Comparison of ENCODE assay signal across 8 cellular contexts in the genomic region with DNA sequence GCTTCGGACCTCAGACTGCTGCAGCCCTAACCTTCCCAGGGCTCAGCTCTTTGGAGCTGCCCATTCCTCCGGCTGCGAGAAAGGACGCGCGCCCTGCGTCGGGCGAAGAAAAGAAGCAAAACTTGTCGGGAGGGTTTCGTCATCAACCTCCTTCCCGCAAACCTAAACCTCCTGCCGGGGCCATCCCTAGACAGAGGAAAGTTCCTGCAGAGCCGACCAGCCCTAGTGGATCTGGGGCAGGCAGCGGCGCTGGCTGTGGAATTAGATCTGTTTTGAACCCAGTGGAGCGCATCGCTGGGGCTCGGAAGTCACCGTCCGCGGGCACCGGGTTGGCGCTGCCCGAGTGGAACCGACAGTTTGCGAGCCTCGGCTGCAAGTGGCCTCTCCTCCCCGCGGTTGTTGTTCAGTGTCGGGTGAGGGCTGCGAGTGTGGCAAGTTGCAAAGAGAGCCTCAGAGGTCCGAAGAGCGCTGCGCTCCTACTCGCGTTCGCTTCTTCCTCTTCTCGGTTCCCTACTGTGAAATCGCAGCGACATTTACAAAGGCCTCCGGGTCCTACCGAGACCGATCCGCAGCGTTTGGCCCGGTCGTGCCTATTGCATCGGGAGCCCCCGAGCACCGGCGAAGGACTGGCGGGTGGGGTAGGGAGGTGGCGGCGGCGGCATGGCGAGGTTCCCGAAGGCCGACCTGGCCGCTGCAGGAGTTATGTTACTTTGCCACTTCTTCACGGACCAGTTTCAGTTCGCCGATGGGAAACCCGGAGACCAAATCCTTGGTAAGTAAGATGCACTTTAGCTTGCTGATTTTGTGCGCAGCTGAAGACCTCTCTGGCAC. TPM values are rescaled to one million over a fixed set of nuclear protein-coding genes. Genes with fewer than 3 reads are reported as not detected.
DNase-seq lines count a peak whose midpoint lies in the region; ATAC-seq, FAIRE-seq and TF ChIP-seq lines count a peak whose summit lies in the region.

TSS of gene PLXDC2 (plus strand) at position 13 of the 831 bp plus-strand sequence.

- in situ Hi-C loops in HepG2 (cut with HindIII; ENCODE audit: extremely low pct_ligation_motif_present, low pct_unique_long_range_greater_than_20kb), result no loop called here

- H3K9me3 ChIP-seq in Caco-2 (no peaks in the 10 kb centered on the region), HepG2 (ENCODE audit: low read length) (no peaks in the 10 kb centered on the region), stomach smooth muscle (ENCODE audit: control insufficient read depth in 2 of 2, low read length in 2 of 2) (no peaks in the 10 kb centered on the region)

- CTCF ChIA-PET in Caco-2 (lab: Charles Lee), result no interaction called here
- CTCF ChIA-PET in HepG2 (lab: Yijun Ruan, JAX; ENCODE audit: low intra/inter-chr PET ratio, low total read pairs), result no interaction called here

- 12% methylated on average over 39 of the region's 65 CpGs for WGBS in HepG2 (ENCODE audit: low lambda C conversion rate)

- peaks cover 33% of the 10 kb centered on the region for H3K27me3 Mint-ChIP-seq in Caco-2 (ENCODE audit: insufficient read depth, unreplicated experiment)

- DNase-seq in Caco-2, result peak in 1 of 2 experiments; percentile 30
- peak; percentile 59 for DNase-seq in H7
- DNase-seq in OCI-M1 (lab: John Stamatoyannopoulos, UW), result peak; percentile 81
- peak; percentile 30 for DNase-seq in dermis blood vessel endothelial cell
- no peak for DNase-seq in HepG2 (ENCODE audit: low spot score)
- no peak for DNase-seq in GM19239 (ENCODE audit: insufficient read length, low spot score)

- H3K27ac ChIP-seq in HepG2 (ENCODE audit: extremely low read length, insufficient read depth, low read length) (no peak within 1 kb of the TSS), stomach smooth muscle (ENCODE audit: low read length) (peak within 1 kb of the TSS; percentile 66)

- no peak for TF ChIP-seq POLR2A in HepG2 (IDR thresholded peaks at IDR 0.05; ENCODE audit: insufficient read depth in 1 of 2, low read depth in 2 of 2, low read length in 2 of 2)

- POLR2A ChIA-PET in Caco-2 (lab: Charles Lee) (interaction anchor here (0.6 kb wide), 1 partner anchor 1469 kb away, joined by 9 read pairs; no protein-coding TSS in a partner anchor), HepG2 (lab: Yijun Ruan, JAX) (no interaction called here)

- no peaks in the 10 kb centered on the region for H3K36me3 ChIP-seq in Caco-2 (ENCODE audit: control insufficient read depth, insufficient read depth, low read length)
- no peaks in the 10 kb centered on the region for H3K36me3 ChIP-seq in H7 (replicated peaks; ENCODE audit: control insufficient read depth, insufficient read depth, low read length)
- H3K36me3 ChIP-seq in HepG2 (replicated peaks in 1 of 2; ENCODE audit: control insufficient read depth in 1 of 2, insufficient read depth in 2 of 2, low read length in 2 of 2), result no peaks in the 10 kb centered on the region
- no peaks in the 10 kb centered on the region for H3K36me3 ChIP-seq in stomach smooth muscle (ENCODE audit: control insufficient read depth in 2 of 2, insufficient read depth in 2 of 2, low read length in 2 of 2)

- peak within 1 kb of the TSS; percentile 65 for H3K4me2 ChIP-seq in HepG2 (ENCODE audit: low read depth, low read length)

- H3K9me3 Mint-ChIP-seq in Caco-2 (ENCODE audit: unreplicated experiment), result no peaks in the 10 kb centered on the region

- BruUV-seq in Caco-2 (replicated peaks; lab: Mats Ljungman, UMichigan) (no TSS peak), HepG2 (replicated peaks; lab: Mats Ljungman, UMichigan) (no TSS peak)

- no peaks in the 10 kb centered on the region for H3K4me1 Mint-ChIP-seq in Caco-2 (ENCODE audit: low read depth, unreplicated experiment)

- H3K36me3 Mint-ChIP-seq in Caco-2 (ENCODE audit: insufficient read depth, unreplicated experiment), result no peaks in the 10 kb centered on the region

- H3K4me1 ChIP-seq in Caco-2 (no peaks in the 10 kb centered on the region), HepG2 (ENCODE audit: insufficient read depth, low read length) (peaks cover 11% of the 10 kb centered on the region; the same call in 1 of the 2 replicates), stomach smooth muscle (ENCODE audit: control insufficient read depth, insufficient read depth, low read length) (peaks cover 3% of the 10 kb centered on the region)

- TF ChIP-seq RAD21 in HepG2 (CRISPR knock-in tag; IDR thresholded peaks at IDR 0.05), result no peak

- H3K27me3 ChIP-seq in Caco-2 (replicated peaks; ENCODE audit: control insufficient read depth, insufficient read depth, low read length) (peaks cover 8% of the 10 kb centered on the region), H7 (ENCODE audit: control insufficient read depth, insufficient read depth, low read length) (peaks cover 2% of the 10 kb centered on the region; the same call in 1 of the 2 replicates), HepG2 (ENCODE audit: control insufficient read depth in 1 of 2, insufficient read depth in 2 of 2, low read length in 2 of 2) (peaks cover 3 to 25% of the 10 kb centered on the region in 2 experiments; a peak in 3 of 5 replicates), stomach smooth muscle (ENCODE audit: control insufficient read depth in 1 of 2, insufficient read depth in 2 of 2, low read length in 2 of 2) (no peaks in the 10 kb centered on the region)

- peak within 1 kb of the TSS; percentile 89 for H3K4me3 Mint-ChIP-seq in Caco-2 (ENCODE audit: unreplicated experiment)

- TF ChIP-seq EP300 in HepG2 (IDR thresholded peaks at IDR 0.05; ENCODE audit: low read depth in 2 of 2, low read length in 2 of 2) (no peak), HepG2 (CRISPR knock-in tag; IDR thresholded peaks at IDR 0.05; ENCODE audit: borderline replicate concordance) (no peak)

- ATAC-seq in HepG2 (peak; percentile 65), HG02763 (IDR thresholded peaks at IDR 0.05; ENCODE audit: unreplicated experiment) (no peak)

- intact Hi-C loops in Caco-2 (cut with micrococcal nuclease; ENCODE audit: unreplicated experiment) (loop anchor here (5.0 to 10.0 kb wide), 2 partner anchors 96 to 1132 kb away; no protein-coding TSS in a partner anchor), HepG2 (cut with micrococcal nuclease; ENCODE audit: unreplicated experiment) (loop anchor here (5.0 kb wide), 1 partner anchor 951 kb away; no protein-coding TSS in a partner anchor)

- peak within 1 kb of the TSS; percentile 51 for H3K4me3 ChIP-seq in Caco-2 (ENCODE audit: low read depth, low read length)
- peak within 1 kb of the TSS; percentile 95 for H3K4me3 ChIP-seq in H7 (ENCODE audit: insufficient read depth, low read depth, low read length)
- peak within 1 kb of the TSS; percentile 41 to 64 (median 55) for H3K4me3 ChIP-seq in HepG2 (replicated peaks in 1 of 3; ENCODE audit: insufficient read depth in 1 of 3, low read depth in 2 of 3, low read length in 3 of 3)
- peak within 1 kb of the TSS; percentile 92 to 94 for H3K4me3 ChIP-seq in stomach smooth muscle (ENCODE audit: low read length in 2 of 2)

- no peaks in the 10 kb centered on the region for H3K79me2 ChIP-seq in HepG2 (ENCODE audit: insufficient read depth, low read length)

- H3K27ac Mint-ChIP-seq in Caco-2 (ENCODE audit: unreplicated experiment), result no peak within 1 kb of the TSS

- no peak within 1 kb of the TSS for H3K9ac ChIP-seq in HepG2 (ENCODE audit: insufficient read depth, low read depth, low read length)
- H3K9ac ChIP-seq in stomach smooth muscle (ENCODE audit: low read length in 2 of 2), result peak within 1 kb of the TSS; percentile 75 to 83

- peaks cover 3% of the 10 kb centered on the region; the same call in 1 of the 2 replicates for H4K20me1 ChIP-seq in HepG2 (ENCODE audit: insufficient read depth, low read length)

- H2AFZ ChIP-seq in HepG2 (ENCODE audit: low read length), result no peak within 1 kb of the TSS

- no peak for FAIRE-seq in HepG2 (lab: Jason Lieb, UNC)
- FAIRE-seq in GM19239 (lab: Jason Lieb, UNC), result no peak

- TF ChIP-seq CTCF in Caco-2 (IDR thresholded peaks at IDR 0.05; ENCODE audit: insufficient read depth in 1 of 2, low read depth in 1 of 2, low read length in 1 of 2, severe bottlenecking in 1 of 2, unreplicated experiment in 1 of 2), result no peak
- TF ChIP-seq CTCF in HepG2 (CRISPR knock-in tag; IDR thresholded peaks at IDR 0.05), result no peak

TF ChIP-seq in HepG2, 621 proteins besides CTCF, POLR2A, EP300 and RAD21 (continues in another document):
- no peak for TF ChIP-seq ZNF431 (CRISPR knock-in tag; IDR thresholded peaks at IDR 0.05; ENCODE audit: borderline replicate concordance, low read depth)

RNA-seq across cellular contexts. Expression of gene PLXDC2, which starts in this region (rescaled TPM):
- total RNA-seq in Caco-2 (2022), result 0.54 and 1.2 TPM in 2 replicates
- 21.9 and 27.5 TPM in 2 replicates for total RNA-seq in H7 (2014; rRNA removed; shearing (Covaris generic))
- total RNA-seq in dermis blood vessel endothelial cell, result 2.7 and 5.5 TPM in 2 replicates
- total RNA-seq in HepG2 (2016; rRNA removed; fragmentation: Illumina TruSeq; extraction: Trizol), result 1.7 and 2.1 TPM in 2 replicates
- 1.7 and 1.8 TPM in 2 replicates for total RNA-seq in HepG2 (2016; cell fraction: cytosol; rRNA removed; fragmentation: Illumina TruSeq; extraction: Trizol; ENCODE audit: low read depth)
- 1.5 and 1.8 TPM in 2 replicates for total RNA-seq in HepG2 (2016; cell fraction: insoluble cytoplasmic fraction; rRNA removed; fragmentation: Illumina TruSeq; extraction: Trizol)
- 1.4 and 1.6 TPM in 2 replicates for total RNA-seq in HepG2 (2016; cell fraction: membrane; rRNA removed; fragmentation: Illumina TruSeq; extraction: Trizol)
- 4.5 and 4.6 TPM in 2 replicates for total RNA-seq in HepG2 (2016; cell fraction: nucleus; rRNA removed; fragmentation: Illumina TruSeq; extraction: Trizol)
- polyA plus RNA-seq in HepG2 (2011; rRNA removed), result 2.4 and 2.8 TPM in 2 replicates
- 1.1 and 2.2 TPM in 2 replicates for polyA plus RNA-seq in HepG2 (2011; cell fraction: cytosol; rRNA removed)
- polyA plus RNA-seq in HepG2 (2011; cell fraction: nucleus; rRNA removed), result 3.3 and 4.0 TPM in 2 replicates
- polyA plus RNA-seq in HepG2 (2012), result 1.4 and 1.8 TPM in 2 replicates
- polyA plus RNA-seq in HepG2 (2016; cell fraction: cytosol; fragmentation: Illumina TruSeq; extraction: Trizol; ENCODE audit: low read depth), result 0.11 and 0.20 TPM in 2 replicates
- 0.60 and 1.0 TPM in 2 replicates for polyA plus RNA-seq in HepG2 (2016; cell fraction: insoluble cytoplasmic fraction; fragmentation: Illumina TruSeq; extraction: Trizol; ENCODE audit: low read depth)
- polyA plus RNA-seq in HepG2 (2016; cell fraction: membrane; fragmentation: Illumina TruSeq; extraction: Trizol; ENCODE audit: low read depth), result 0.44 and 0.47 TPM in 2 replicates
- 1.1 and 2.2 TPM in 2 replicates for polyA plus RNA-seq in HepG2 (2016; cell fraction: nucleus; fragmentation: Illumina TruSeq; extraction: Trizol; ENCODE audit: insufficient read depth, low read depth)
- polyA minus RNA-seq in HepG2 (2011; rRNA and poly(A)+ RNA removed; ENCODE audit: low replicate concordance), result 0.05 and 5.6 TPM in 2 replicates
- 1.2 and 1.9 TPM in 2 replicates for polyA minus RNA-seq in HepG2 (2011; cell fraction: cytosol; rRNA and poly(A)+ RNA removed)
- 16.4 and 22.1 TPM in 2 replicates for polyA minus RNA-seq in HepG2 (2011; cell fraction: nucleus; rRNA and poly(A)+ RNA removed)

Comparison
In these comparisons a context has a peak if more than half of its experiments do, and no peak if none do; other contexts are left out.
1. DNase-seq: peak in H7 (single experiment), OCI-M1 (single experiment) and dermis blood vessel endothelial cell (single experiment); none in HepG2 (single experiment) and GM19239 (single experiment).
2. Peak in every context shown above with its lines, with median percentiles within 50 percentile points of each other: H3K4me3 ChIP-seq.